30 cellular contexts compared by ENCODE assay signal in the genomic region with DNA sequence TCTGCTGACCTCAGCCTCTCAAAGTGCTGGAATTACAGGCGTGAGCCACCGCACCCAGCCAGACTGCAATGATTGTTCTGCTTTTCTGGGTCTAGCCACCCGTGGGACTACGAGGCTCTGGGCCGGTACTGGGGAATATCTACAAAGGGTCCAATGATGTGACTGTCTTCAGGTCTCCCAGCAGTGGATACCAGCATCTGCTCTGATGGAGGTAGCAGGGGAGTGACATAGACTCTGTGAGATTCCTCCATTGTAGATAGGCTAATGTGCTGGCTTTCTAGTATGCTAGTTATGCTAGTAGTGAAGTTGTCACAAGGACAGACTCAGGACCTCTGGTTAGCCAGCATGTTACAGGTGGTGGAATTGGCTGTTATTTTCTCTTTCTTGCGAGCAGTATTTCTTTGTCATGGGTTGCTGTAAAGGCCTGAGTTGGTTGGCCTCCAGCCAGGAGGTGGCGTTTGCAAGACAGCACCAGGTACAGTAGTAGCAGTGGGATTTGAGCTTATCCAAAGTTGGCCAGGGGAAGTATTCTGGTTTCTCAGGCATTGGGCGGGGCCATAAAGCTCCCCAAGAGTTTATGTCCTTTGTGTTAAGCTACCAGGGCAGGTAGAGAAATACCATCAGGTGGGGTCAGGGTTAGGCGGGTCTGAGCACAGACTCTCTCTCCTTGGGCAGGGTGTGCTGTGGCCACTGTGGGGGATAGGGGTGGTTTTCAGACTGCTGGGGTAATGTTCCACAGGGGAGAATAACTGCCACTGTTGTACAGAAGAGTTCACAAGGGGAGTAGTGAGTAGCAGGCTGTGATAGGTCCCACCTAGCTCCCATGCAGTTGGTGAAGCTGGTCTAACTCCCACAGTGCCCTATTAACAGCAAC.
"Had no signal": no experiment of that assay in that cellular context is flagged by ENCODE, and none has a peak within 500 bp of the region (broad histone marks: within the 10 kb centered on the region; RNA-seq: fewer than 3 reads in every experiment).

No MANE protein-coding gene starts in this region.

- H3K36me3 ChIP-seq: gastroesophageal sphincter, left lung, pancreas, prostate gland, uterus had no signal

- H3K4me3 ChIP-seq: body of pancreas, coronary artery, dorsolateral prefrontal cortex, gastroesophageal sphincter, left lung, pancreas, prostate gland, skin epidermis, testis, uterus had no signal

- FAIRE-seq: pancreas had no signal

- H3K9me3 ChIP-seq: body of pancreas, gastroesophageal sphincter, left lung, pancreas, prostate gland, testis had no signal

- ATAC-seq: activated T-cell treated with anti-CD3 and anti-CD28 coated beads, Interleukin-2, amount 50 U/mL, for 72 hours; body of pancreas; gastroesophageal sphincter; left lung; naive thymus-derived CD4-positive, alpha-beta T cell; pancreas; sciatic nerve; stimulated activated naive CD8-positive, alpha-beta T cell treated with anti-CD3 and anti-CD28 coated beads, Interleukin-15, Interleukin-2, amounts not matched to agents 100 U/mL and 50 U/mL, for 24 hours had no signal

- H3K4me1 ChIP-seq: body of pancreas, left lung, pancreas, prostate gland, testis, uterus had no signal

- H3K27ac ChIP-seq: body of pancreas, coronary artery, dorsolateral prefrontal cortex, gastroesophageal sphincter, left lung, pancreas, prostate gland, testis, uterus had no signal

- DNase-seq: activated CD4-positive, alpha-beta T cell treated with anti-CD3 and anti-CD28 coated beads for 4 hours; activated CD4-positive, alpha-beta T cell treated with anti-CD3 and anti-CD28 coated beads, Interleukin-2, amount 50 U/mL, for 4 hours; activated naive CD4-positive, alpha-beta T cell; activated T-cell treated with anti-CD3 and anti-CD28 coated beads for 4 hours; activated T-cell treated with anti-CD3 and anti-CD28 coated beads, Interleukin-2, amount 50 U/mL, for 72 hours; anterior cingulate cortex; cerebellar nuclear complex; dorsolateral prefrontal cortex; effector memory CD4-positive, alpha-beta T cell; erythroblast; hippocampal formation; immature natural killer cell; kidney glomerular epithelial cell; left lung; midbrain; naive thymus-derived CD4-positive, alpha-beta T cell; pancreas; retina; stimulated activated CD4-positive, alpha-beta T cell treated with anti-CD3 and anti-CD28 coated beads, Interleukin-12 subunit alpha, Interleukin-12 subunit beta, amount 100 ng/mL, for 4 hours; stimulated activated CD4-positive, alpha-beta T cell treated with anti-CD3 and anti-CD28 coated beads, Interleukin-4, amount 100 ng/mL, for 1 hour; stimulated activated naive CD8-positive, alpha-beta T cell treated with anti-CD3 and anti-CD28 coated beads, Interleukin-15, Interleukin-2, amounts not matched to agents 100 U/mL and 50 U/mL, for 24 hours; T-helper 1 cell; testis; uterus had no signal

- H3K27me3 ChIP-seq: body of pancreas, dorsolateral prefrontal cortex, gastroesophageal sphincter, left lung, pancreas, testis, uterus had no signal
